Comparison of ENCODE assay signal across 15 cellular contexts in the genomic region with DNA sequence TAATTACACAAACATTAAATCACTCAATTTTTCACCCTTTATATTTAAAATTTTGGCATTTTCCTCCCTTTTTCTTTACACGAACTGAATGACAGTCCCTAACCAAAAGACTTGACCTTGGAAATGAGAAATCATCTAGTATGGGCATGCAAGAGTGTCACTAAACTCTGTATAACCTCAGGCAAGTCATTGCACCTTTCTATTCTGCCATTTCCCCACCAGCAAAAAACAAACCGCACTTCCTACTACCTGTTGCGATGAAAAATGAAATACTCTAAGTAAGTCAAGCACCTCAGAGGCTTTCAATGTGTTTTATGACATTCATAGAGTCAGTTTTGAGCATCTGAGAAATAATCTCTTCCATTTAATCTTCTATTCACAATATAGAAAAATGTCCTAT. TPM values are rescaled to one million over a fixed set of nuclear protein-coding genes. Genes with fewer than 3 reads are reported as not detected.
DNase-seq lines count a peak whose midpoint lies in the region; ATAC-seq, FAIRE-seq and TF ChIP-seq lines count a peak whose summit lies in the region.
"Had no signal": no experiment of that assay in that cellular context is flagged by ENCODE, and none has a peak within 500 bp of the region (broad histone marks: within the 10 kb centered on the region; RNA-seq: fewer than 3 reads in every experiment).

No MANE protein-coding gene starts in this region.

- no peak for TF ChIP-seq POLR2A in GM12891 (IDR thresholded peaks at IDR 0.05; ENCODE audit: low read depth, low read length)

- peak; percentile 69 for ATAC-seq in CD4-positive, alpha-beta T cell (ENCODE audit: poor library complexity)
- peak; percentile 70 for ATAC-seq in activated T-helper 17 cell treated with anti-CD3 and anti-CD28 coated beads, Interleukin-2, amount 50 U/mL, for 72 hours (replicated peaks)
- peak; percentile 69 to 80 for ATAC-seq in naive thymus-derived CD8-positive, alpha-beta T cell
- ATAC-seq in HG02678 (IDR thresholded peaks at IDR 0.05; ENCODE audit: unreplicated experiment) = no peak
- ATAC-seq: heart left ventricle, right cardiac atrium had no signal

- H3K4me3 Mint-ChIP-seq in CD4-positive, alpha-beta T cell = peak overlapping the region; percentile 85
- peak overlapping the region; percentile 68 for H3K4me3 Mint-ChIP-seq in activated T-helper 17 cell treated with anti-CD3 and anti-CD28 coated beads, Interleukin-2, amount 50 U/mL, for 72 hours
- H3K4me3 Mint-ChIP-seq in naive thymus-derived CD8-positive, alpha-beta T cell = peak overlapping the region; percentile 36 to 82 (median 74)

- FAIRE-seq in GM12891 (lab: Jason Lieb, UNC) = peak; percentile 28
- FAIRE-seq: keratinocyte had no signal

- no peaks in the 10 kb centered on the region for H3K9me3 Mint-ChIP-seq in CD4-positive, alpha-beta T cell
- no peaks in the 10 kb centered on the region for H3K9me3 Mint-ChIP-seq in activated T-helper 17 cell treated with anti-CD3 and anti-CD28 coated beads, Interleukin-2, amount 50 U/mL, for 72 hours
- H3K9me3 Mint-ChIP-seq in naive thymus-derived CD8-positive, alpha-beta T cell = no peaks in the 10 kb centered on the region

- peaks cover 80% of the 10 kb centered on the region for H3K79me2 ChIP-seq in OCI-LY7 (ENCODE audit: insufficient read depth, low read depth, low read length)

- H3K4me1 Mint-ChIP-seq in CD4-positive, alpha-beta T cell (ENCODE audit: low read depth) = peaks cover 96% of the 10 kb centered on the region
- peaks cover 66% of the 10 kb centered on the region for H3K4me1 Mint-ChIP-seq in activated T-helper 17 cell treated with anti-CD3 and anti-CD28 coated beads, Interleukin-2, amount 50 U/mL, for 72 hours
- H3K4me1 Mint-ChIP-seq in naive thymus-derived CD8-positive, alpha-beta T cell = peaks cover 49 to 100% (median 100%) of the 10 kb centered on the region in 4 donors

- BruUV-seq in OCI-LY7 (replicated peaks; lab: Mats Ljungman, UMichigan) = no TSS peak

- peaks cover 22% of the 10 kb centered on the region for H3K4me1 ChIP-seq in OCI-LY7 (ENCODE audit: insufficient read depth, low read length, poor library complexity, severe bottlenecking)
- H3K4me1 ChIP-seq: SJCRH30, testis had no signal

- POLR2A ChIA-PET in CD4-positive, alpha-beta T cell (lab: Charles Lee) = interaction anchor here (0.6 to 6.1 kb wide), 18 partner anchors 11 to 114 kb away, joined by 3 to 58 read pairs (median 6); a partner anchor contains a TSS
- POLR2A ChIA-PET in naive thymus-derived CD8-positive, alpha-beta T cell (lab: Charles Lee) = interaction anchor here (0.6 to 10.5 kb wide), 12 partner anchors 10 to 68 kb away, joined by 3 to 102 read pairs (median 4); a partner anchor contains a TSS
- POLR2A ChIA-PET in OCI-LY7 (lab: Charles Lee) = interaction anchor here (0.8 to 3.3 kb wide), 7 partner anchors 10 to 61 kb away, joined by 3 to 19 read pairs (median 4); no protein-coding TSS in a partner anchor

- H3K9me3 ChIP-seq in CD4-positive, alpha-beta T cell (ENCODE audit: control insufficient read depth, low read length) = no peaks in the 10 kb centered on the region
- H3K9me3 ChIP-seq in OCI-LY7 (ENCODE audit: low read length) = no peaks in the 10 kb centered on the region
- H3K9me3 ChIP-seq: heart left ventricle, SJCRH30, testis had no signal

- peak overlapping the region; percentile 63 for H3K27ac ChIP-seq in CD4-positive, alpha-beta T cell (ENCODE audit: low read depth, low read length)
- H3K27ac ChIP-seq in OCI-LY7 (ENCODE audit: low read depth, low read length, poor library complexity, severe bottlenecking) = no peak overlapping the region
- H3K27ac ChIP-seq: SJCRH30, testis had no signal

- peaks cover 40% of the 10 kb centered on the region for H3K36me3 Mint-ChIP-seq in CD4-positive, alpha-beta T cell (ENCODE audit: low read depth)
- peaks cover 24% of the 10 kb centered on the region for H3K36me3 Mint-ChIP-seq in activated T-helper 17 cell treated with anti-CD3 and anti-CD28 coated beads, Interleukin-2, amount 50 U/mL, for 72 hours (ENCODE audit: low read depth)
- H3K36me3 Mint-ChIP-seq in naive thymus-derived CD8-positive, alpha-beta T cell = peaks cover 5 to 9% (median 6%) of the 10 kb centered on the region in 3 donors

- no peak overlapping the region for H2AFZ ChIP-seq in OCI-LY7 (ENCODE audit: low read length)

- H3K36me3 ChIP-seq in OCI-LY7 (ENCODE audit: insufficient read depth, low read length) = peaks cover 8% of the 10 kb centered on the region
- H3K36me3 ChIP-seq: heart left ventricle, SJCRH30 had no signal

- no peaks in the 10 kb centered on the region for H3K27me3 ChIP-seq in CD4-positive, alpha-beta T cell (ENCODE audit: control insufficient read depth, insufficient read depth, low read length)
- H3K27me3 ChIP-seq: heart left ventricle, SJCRH30, testis had no signal

- TF ChIP-seq CTCF in CD4-positive, alpha-beta T cell (IDR thresholded peaks at IDR 0.05) = no peak
- TF ChIP-seq CTCF in OCI-LY7 (conservative IDR thresholded peaks at IDR 0.05; ENCODE audit: low read length) = no peak

- intact Hi-C loops in CD4-positive, alpha-beta T cell (cut with DNase I, micrococcal nuclease) = loop anchor here in 1 of 2 experiments (2.0 kb wide), 3 partner anchors 14 to 44 kb away; a partner anchor contains a TSS
- intact Hi-C loops in OCI-LY7 (cut with micrococcal nuclease; ENCODE audit: unreplicated experiment) = no loop called here

- peaks cover 9% of the 10 kb centered on the region for H4K20me1 ChIP-seq in OCI-LY7 (ENCODE audit: insufficient read depth, low read length)

- no peak for DNase-seq in CD4-positive, alpha-beta T cell
- DNase-seq in GM12891 (ENCODE audit: insufficient read length, low spot score) (no peak), NCI-H1048 (lab: John Stamatoyannopoulos, UW) (no peak), OCI-LY7 (ENCODE audit: low spot score) (no peak)
- DNase-seq in naive thymus-derived CD8-positive, alpha-beta T cell = peak in 5 of 10 donors; percentile 41 to 65 (median 60)
- DNase-seq: DMS 273 treated with DMSO at 0.1 percent for 48 hours, heart left ventricle, NCI-H2081, NCI-H510A treated with DMSO at 0.1 percent for 48 hours, right cardiac atrium, SJCRH30, testis had no signal

- CTCF ChIA-PET in CD4-positive, alpha-beta T cell (lab: Charles Lee) = interaction anchor here (0.9 to 1.5 kb wide), 3 partner anchors 9 to 57 kb away, joined by 3 to 4 read pairs (median 3); no protein-coding TSS in a partner anchor
- CTCF ChIA-PET in OCI-LY7 (lab: Charles Lee; ENCODE audit: unreplicated experiment) = no interaction called here

- no peak overlapping the region for H3K4me3 ChIP-seq in OCI-LY7 (ENCODE audit: low read depth, low read length, poor library complexity, severe bottlenecking)
- H3K4me3 ChIP-seq: heart left ventricle, SJCRH30, testis had no signal

- H3K4me2 ChIP-seq in OCI-LY7 (ENCODE audit: low read length) = no peak overlapping the region

- H3K27ac Mint-ChIP-seq in CD4-positive, alpha-beta T cell = peak overlapping the region; percentile 78
- peak overlapping the region; percentile 97 for H3K27ac Mint-ChIP-seq in activated T-helper 17 cell treated with anti-CD3 and anti-CD28 coated beads, Interleukin-2, amount 50 U/mL, for 72 hours
- peak overlapping the region; percentile 76 to 99 (median 91) for H3K27ac Mint-ChIP-seq in naive thymus-derived CD8-positive, alpha-beta T cell

- H3K9me2 ChIP-seq in OCI-LY7 (ENCODE audit: insufficient read depth, low read length) = no peaks in the 10 kb centered on the region

- H3K27me3 Mint-ChIP-seq in CD4-positive, alpha-beta T cell = no peaks in the 10 kb centered on the region
- no peaks in the 10 kb centered on the region for H3K27me3 Mint-ChIP-seq in activated T-helper 17 cell treated with anti-CD3 and anti-CD28 coated beads, Interleukin-2, amount 50 U/mL, for 72 hours
- no peaks in the 10 kb centered on the region for H3K27me3 Mint-ChIP-seq in naive thymus-derived CD8-positive, alpha-beta T cell

TF ChIP-seq in GM12891, 5 proteins besides CTCF, POLR2A, EP300 and RAD21:
- TF ChIP-seq TAF1 (IDR thresholded peaks at IDR 0.05; ENCODE audit: low read depth, low read length) (no peak), POLR2AphosphoS5 (IDR thresholded peaks at IDR 0.05; ENCODE audit: low read depth, low read length) (no peak), POU2F2 (IDR thresholded peaks at IDR 0.05; ENCODE audit: low read depth, low read length) (no peak), PAX5 (IDR thresholded peaks at IDR 0.05; ENCODE audit: insufficient read depth, low read length, severe bottlenecking) (no peak), SPI1 (IDR thresholded peaks at IDR 0.05; ENCODE audit: low read depth, low read length) (no peak)

RNA-seq across cellular contexts. Expression of a gene that starts 44.1 kb away (rescaled TPM):
- 100 to 1,000 TPM; 170 to 186 TPM for total RNA-seq in CD4-positive, alpha-beta T cell
- polyA plus RNA-seq in GM12891 (2012; ENCODE audit: low read depth, missing spikeins) = 13.8 TPM
- 100 to 1,000 TPM; 131 to 154 TPM for total RNA-seq in activated T-helper 17 cell treated with anti-CD3 and anti-CD28 coated beads, Interleukin-2, amount 50 U/mL, for 72 hours
- 100 to 1,000 TPM; 269 to 279 TPM for total RNA-seq in naive thymus-derived CD8-positive, alpha-beta T cell
- polyA plus RNA-seq in naive thymus-derived CD8-positive, alpha-beta T cell = 10 to 100 TPM; 85.8 to 96.1 (median 94.2) TPM
- 70.3 and 73.7 TPM in 2 replicates for total RNA-seq in OCI-LY7 (2014; rRNA removed; shearing (Covaris generic))
- 69.4 and 86.6 TPM in 2 replicates for total RNA-seq in OCI-LY7 (2022)
